ENCODE assay signal across 33 cellular contexts in the genomic region with DNA sequence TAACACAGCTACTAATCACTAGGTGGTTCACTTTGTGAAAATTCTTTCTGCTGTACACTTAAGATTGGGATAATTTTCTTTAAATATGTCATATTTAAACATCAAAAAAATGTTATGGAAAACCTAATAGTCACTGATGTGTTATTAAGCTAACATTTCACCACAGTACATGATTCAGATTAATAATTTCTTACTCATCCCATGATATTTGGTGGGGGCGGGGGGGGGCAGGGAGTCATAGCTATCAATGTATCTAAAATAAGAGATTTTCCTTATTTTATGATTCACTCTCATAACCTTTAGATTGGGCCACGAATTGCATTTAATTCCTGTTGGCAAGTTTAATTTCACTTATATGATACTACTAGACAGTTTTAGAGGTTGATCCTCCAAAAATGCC.
"Had no signal": no experiment of that assay in that cellular context is flagged by ENCODE, and none has a peak within 500 bp of the region (broad histone marks: within the 10 kb centered on the region; RNA-seq: fewer than 3 reads in every experiment).

No MANE protein-coding gene starts in this region.

- H3K4me1 ChIP-seq: SJCRH30 had no signal

- H3K4me3 ChIP-seq: SJCRH30, SK-N-MC had no signal

- H3K36me3 ChIP-seq: SJCRH30, WERI-Rb-1 had no signal

- H3K9me3 ChIP-seq: SJCRH30 had no signal

- DNase-seq: activated CD4-positive, alpha-beta memory T cell treated with anti-CD3 and anti-CD28 coated beads, Interleukin-2, amount 10 ng/mL, durations not matched to agents 7 days and 5 days; activated CD4-positive, alpha-beta T cell treated with anti-CD3 and anti-CD28 coated beads for 1 hour; activated CD4-positive, alpha-beta T cell treated with anti-CD3 and anti-CD28 coated beads for 48 hours; activated CD4-positive, CD25-positive, alpha-beta regulatory T cell; activated CD8-positive, alpha-beta memory T cell treated with anti-CD3 and anti-CD28 coated beads for 24 hours; activated effector memory CD4-positive, alpha-beta T cell treated with anti-CD3 and anti-CD28 coated beads, Interleukin-2, amount 50 U/mL, for 16 hours; activated naive CD4-positive, alpha-beta T cell; activated naive CD4-positive, alpha-beta T cell treated with anti-CD3 and anti-CD28 coated beads, Interleukin-2, amount 50 U/mL, for 16 hours; activated naive CD8-positive, alpha-beta T cell treated with anti-CD3 and anti-CD28 coated beads for 36 hours; activated T-cell treated with anti-CD3 and anti-CD28 coated beads, Interleukin-2, amount 50 U/mL, for 1 hour; activated T-cell treated with anti-CD3 and anti-CD28 coated beads, Interleukin-2, amount 50 U/mL, for 72 hours; amniotic stem cell; aorta; Kasumi-1; KG1; MM.1S; MV-4-11; NCI-H1092 treated with DMSO at 0.1 percent for 48 hours; NCI-H1417; NCI-H146; NCI-H187; NCI-H2029 treated with DMSO at 0.1 percent for 48 hours; NCI-H2107; NCI-H2171; NCI-H510A; NCI-H526; NCI-H748 treated with DMSO at 0.1 percent for 48 hours; SHP77; SJCRH30; T1000; WERI-Rb-1 had no signal

- ATAC-seq: activated T-cell treated with anti-CD3 and anti-CD28 coated beads, Interleukin-2, amount 50 U/mL, for 72 hours; activated T-helper 17 cell treated with anti-CD3 and anti-CD28 coated beads, Interleukin-2, amount 50 U/mL, for 72 hours had no signal

- H3K27me3 ChIP-seq: SJCRH30 had no signal

- H3K27ac ChIP-seq: SJCRH30, SK-N-MC, WERI-Rb-1 had no signal
